Comparison of ENCODE assay signal across 8 cellular contexts in genomic region chr7:140060788-140061606, GRCh38. TPM values are rescaled to one million over a fixed set of nuclear protein-coding genes. Genes with fewer than 3 reads are reported as not detected.
A peak's percentile ranks its signal among the peaks of the same experiment; 100 is the strongest.
DNase-seq lines count a peak whose midpoint lies in the region; ATAC-seq and TF ChIP-seq lines count a peak whose summit lies in the region.

No MANE protein-coding gene starts in this region.

- H3K4me3 Mint-ChIP-seq in CD14-positive monocyte (peak overlapping the region; percentile 90 to 96), MCF 10A (ENCODE audit: unreplicated experiment) (peak overlapping the region; percentile 78)

- H3K27me3 ChIP-seq in mucosa of stomach (ENCODE audit: control insufficient read depth, insufficient read depth, low read length): no peaks in the 10 kb centered on the region

- peaks cover 43% of the 10 kb centered on the region for H3K4me1 ChIP-seq in mucosa of stomach (ENCODE audit: control insufficient read depth, insufficient read depth, low read length)

- CTCF ChIA-PET in MCF 10A (lab: Yijun Ruan, JAX): interaction anchor here (0.7 to 1.2 kb wide), 2 partner anchors 28 to 266 kb away, joined by 3 to 4 read pairs; no protein-coding TSS in a partner anchor

- BruUV-seq in MCF 10A (replicated peaks; lab: Mats Ljungman, UMichigan): TSS peak; percentile 17

- H3K4me1 Mint-ChIP-seq in CD14-positive monocyte: peaks cover 46% of the 10 kb centered on the region
- H3K4me1 Mint-ChIP-seq in MCF 10A (ENCODE audit: insufficient read depth, unreplicated experiment): peaks cover 39% of the 10 kb centered on the region

- ATAC-seq in HG03095 (IDR thresholded peaks at IDR 0.05; ENCODE audit: unreplicated experiment): no peak
- no peak for ATAC-seq in GM21423 (IDR thresholded peaks at IDR 0.05; ENCODE audit: unreplicated experiment)

- POLR2A ChIA-PET in MCF 10A (lab: Yijun Ruan, JAX): interaction anchor here (0.6 to 3.2 kb wide), 8 partner anchors 14 to 116 kb away, joined by 3 to 18 read pairs (median 5); partner anchors contain the start of gene KDM7A

- TF ChIP-seq CTCF in CD14-positive monocyte (IDR thresholded peaks at IDR 0.05) (no peak), MCF 10A (IDR thresholded peaks at IDR 0.05; ENCODE audit: unreplicated experiment) (no peak)

- H3K27ac Mint-ChIP-seq in CD14-positive monocyte (peak overlapping the region in 4 of 7 donors; percentile 26 to 88 (median 68)), MCF 10A (ENCODE audit: low read depth, unreplicated experiment) (peak overlapping the region; percentile 21)

- no peaks in the 10 kb centered on the region for H3K9me3 ChIP-seq in mucosa of stomach (ENCODE audit: control insufficient read depth, low read length)

- H3K36me3 Mint-ChIP-seq in CD14-positive monocyte: peaks cover 37 to 40% of the 10 kb centered on the region in 2 donors
- peaks cover under 1% of the 10 kb centered on the region for H3K36me3 Mint-ChIP-seq in MCF 10A (ENCODE audit: insufficient read depth, unreplicated experiment)

- peaks cover 8% of the 10 kb centered on the region for H3K36me3 ChIP-seq in mucosa of stomach (ENCODE audit: control insufficient read depth, insufficient read depth, low read length)

- intact Hi-C loops in CD14-positive monocyte (cut with micrococcal nuclease) (loop anchor here in 1 of 2 donors (10.0 kb wide), 1 partner anchor 864 kb away; the partner anchor contains the start of gene BRAF), MCF 10A (cut with micrococcal nuclease) (no loop called here)

- H3K9ac ChIP-seq in mucosa of stomach (ENCODE audit: low read length): no peak overlapping the region

- H3K9me3 Mint-ChIP-seq in CD14-positive monocyte (peaks cover 0 to 6% (median 2%) of the 10 kb centered on the region in 7 donors), MCF 10A (ENCODE audit: unreplicated experiment) (peaks cover 6% of the 10 kb centered on the region)

- no peak for DNase-seq in CD14-positive monocyte (ENCODE audit: low spot score)
- peak; percentile 85 for DNase-seq in NCI-H2029 (lab: John Stamatoyannopoulos, UW)
- DNase-seq in MCF 10A (ENCODE audit: unreplicated experiment): peak; percentile 9
- no peak for DNase-seq in pons (ENCODE audit: low spot score)
- no peak for DNase-seq in central memory CD4-positive, alpha-beta T cell

- peak overlapping the region; percentile 28 for H3K4me3 ChIP-seq in mucosa of stomach (ENCODE audit: low read length)

- peaks cover 1 to 9% (median 7%) of the 10 kb centered on the region in 3 donors for H3K27me3 Mint-ChIP-seq in CD14-positive monocyte (ENCODE audit: low read depth in 3 of 3)
- H3K27me3 Mint-ChIP-seq in MCF 10A (ENCODE audit: insufficient read depth, unreplicated experiment): no peaks in the 10 kb centered on the region

RNA-seq across cellular contexts. Expression of gene PARP12, which starts 1.8 kb away (rescaled TPM):
- polyA plus RNA-seq in CD14-positive monocyte: 10 to 100 TPM; 16.7 to 37.8 TPM
- 35.0 and 41.4 TPM in 2 replicates for total RNA-seq in MCF 10A (2022)

Comparison
In these comparisons a context has a peak if more than half of its experiments do, and no peak if none do; other contexts are left out.
1. DNase-seq: peak in NCI-H2029 (single experiment) and MCF 10A (single experiment); none in CD14-positive monocyte (single experiment), pons (single experiment) and central memory CD4-positive, alpha-beta T cell (single experiment).